In genomic region chr3:152244156-152244888, GRCh38 we compare ENCODE assay signal across 9 cellular contexts. TPM values are rescaled to one million over a fixed set of nuclear protein-coding genes. Genes with fewer than 3 reads are reported as not detected.
DNase-seq lines count a peak whose midpoint lies in the region; ATAC-seq and TF ChIP-seq lines count a peak whose summit lies in the region.
"Had no signal": no experiment of that assay in that cellular context is flagged by ENCODE, and none has a peak within 500 bp of the region (broad histone marks: within the 10 kb centered on the region; RNA-seq: fewer than 3 reads in every experiment).

No MANE protein-coding gene starts in this region.

- H3K4me3 ChIP-seq in naive thymus-derived CD4-positive, alpha-beta T cell (ENCODE audit: low read length): peak overlapping the region; percentile 64
- no peak overlapping the region for H3K4me3 ChIP-seq in foreskin fibroblast (ENCODE audit: low read depth in 1 of 2, low read length in 2 of 2)
- H3K4me3 ChIP-seq: hepatocyte had no signal

- peaks cover 29 to 60% (median 50%) of the 10 kb centered on the region in 7 donors for H3K4me1 Mint-ChIP-seq in naive thymus-derived CD4-positive, alpha-beta T cell

- no peaks in the 10 kb centered on the region for H3K27me3 Mint-ChIP-seq in naive thymus-derived CD4-positive, alpha-beta T cell

- peaks cover 0 to 3% (median 0%) of the 10 kb centered on the region in 11 donors for H3K9me3 Mint-ChIP-seq in naive thymus-derived CD4-positive, alpha-beta T cell

- peaks cover 0 to 24% (median 0%) of the 10 kb centered on the region in 5 donors for H3K36me3 Mint-ChIP-seq in naive thymus-derived CD4-positive, alpha-beta T cell

- DNase-seq in SIG-M5 treated with dmso at 0.1 percent for 504 hours (lab: John Stamatoyannopoulos, UW; ENCODE audit: unreplicated experiment) (peak; percentile 99), foreskin fibroblast (no peak), NCI-H2029 (lab: John Stamatoyannopoulos, UW) (no peak), posterior vena cava (ENCODE audit: low spot score) (no peak), T1000 (lab: John Stamatoyannopoulos, UW) (no peak)
- peak in 3 of 9 donors; percentile 36 to 52 (median 40) for DNase-seq in naive thymus-derived CD4-positive, alpha-beta T cell

- H3K27ac ChIP-seq in naive thymus-derived CD4-positive, alpha-beta T cell (ENCODE audit: low read depth, low read length): peak overlapping the region; percentile 72
- H3K27ac ChIP-seq: hepatocyte had no signal

- no peak for TF ChIP-seq CTCF in foreskin fibroblast (IDR thresholded peaks at IDR 0.05; ENCODE audit: low read depth, low read length)

- H3K4me1 ChIP-seq in naive thymus-derived CD4-positive, alpha-beta T cell (ENCODE audit: control insufficient read depth in 2 of 2, insufficient read depth in 2 of 2, low read length in 2 of 2): peaks cover 37 to 42% of the 10 kb centered on the region in 2 donors

- CTCF ChIA-PET in naive thymus-derived CD4-positive, alpha-beta T cell (lab: Charles Lee): interaction anchor here (0.9 to 3.2 kb wide), 11 partner anchors 8 to 60 kb away, joined by 3 to 19 read pairs (median 4); partner anchors contain the start of gene MBNL1

- no peaks in the 10 kb centered on the region for H3K27me3 ChIP-seq in naive thymus-derived CD4-positive, alpha-beta T cell (ENCODE audit: control insufficient read depth in 2 of 2, insufficient read depth in 2 of 2, low read length in 2 of 2)
- H3K27me3 ChIP-seq: hepatocyte had no signal

- intact Hi-C loops in naive thymus-derived CD4-positive, alpha-beta T cell (cut with micrococcal nuclease): loop anchor here (1.0 to 10.0 kb wide), 8 partner anchors 13 to 450 kb away; partner anchors contain the start of gene MBNL1 (in 1 of the 2)
- intact Hi-C loops in posterior vena cava (cut with DNase I): no loop called here

- POLR2A ChIA-PET in naive thymus-derived CD4-positive, alpha-beta T cell (lab: Charles Lee): interaction anchor here (0.8 to 10.6 kb wide), 22 partner anchors 8 to 917 kb away, joined by 3 to 252 read pairs (median 14); partner anchors contain the start of gene MBNL1

- ATAC-seq in GM18519 (IDR thresholded peaks at IDR 0.05; ENCODE audit: low FRiP score, unreplicated experiment): peak; percentile 32
- peak; percentile 22 for ATAC-seq in HG02970 (IDR thresholded peaks at IDR 0.05; ENCODE audit: low FRiP score, unreplicated experiment)
- peak; percentile 60 for ATAC-seq in naive thymus-derived CD4-positive, alpha-beta T cell

- H3K36me3 ChIP-seq in naive thymus-derived CD4-positive, alpha-beta T cell (ENCODE audit: control insufficient read depth in 2 of 3, insufficient read depth in 3 of 3, low read length in 3 of 3): no peaks in the 10 kb centered on the region

- peak overlapping the region; percentile 78 to 97 (median 94) for H3K27ac Mint-ChIP-seq in naive thymus-derived CD4-positive, alpha-beta T cell

- H3K4me3 Mint-ChIP-seq in naive thymus-derived CD4-positive, alpha-beta T cell: peak overlapping the region; percentile 71 to 97 (median 96)

- no peaks in the 10 kb centered on the region for H3K9me3 ChIP-seq in naive thymus-derived CD4-positive, alpha-beta T cell (ENCODE audit: control insufficient read depth in 2 of 3, low read length in 3 of 3)

RNA-seq across cellular contexts. Expression of gene MBNL1, which starts 24.4 kb away (rescaled TPM):
- total RNA-seq in naive thymus-derived CD4-positive, alpha-beta T cell: 100 to 1,000 TPM; 459 to 675 (median 508) TPM
- 100 to 1,000 TPM; 371 to 389 TPM for polyA plus RNA-seq in naive thymus-derived CD4-positive, alpha-beta T cell
- total RNA-seq in posterior vena cava: 100 to 1,000 TPM; 393 to 453 TPM

Comparison
In these comparisons a context has a peak if more than half of its experiments do, and no peak if none do; other contexts are left out.
1. intact Hi-C loops: an anchor here in naive thymus-derived CD4-positive, alpha-beta T cell (1.0 to 10.0 kb wide); none called in posterior vena cava.